Comparison of ENCODE assay signal across 1 cellular context in genomic region chr22:38027487-38027886, GRCh38.
TF ChIP-seq lines count a peak whose summit lies in the region.

No MANE protein-coding gene starts in this region.

TF ChIP-seq in IMR-90, 13 proteins besides CTCF, POLR2A, EP300 and RAD21 (continued from another document):
- TF ChIP-seq CHD1 (IDR thresholded peaks at IDR 0.05; ENCODE audit: low read depth, low read length), result no peak
- TF ChIP-seq RFX5 (IDR thresholded peaks at IDR 0.05; ENCODE audit: low read depth, low read length), result no peak
- no peak for TF ChIP-seq FOS (IDR thresholded peaks at IDR 0.05; ENCODE audit: low read depth, low read length)
